13 cellular contexts compared by ENCODE assay signal in the genomic region with DNA sequence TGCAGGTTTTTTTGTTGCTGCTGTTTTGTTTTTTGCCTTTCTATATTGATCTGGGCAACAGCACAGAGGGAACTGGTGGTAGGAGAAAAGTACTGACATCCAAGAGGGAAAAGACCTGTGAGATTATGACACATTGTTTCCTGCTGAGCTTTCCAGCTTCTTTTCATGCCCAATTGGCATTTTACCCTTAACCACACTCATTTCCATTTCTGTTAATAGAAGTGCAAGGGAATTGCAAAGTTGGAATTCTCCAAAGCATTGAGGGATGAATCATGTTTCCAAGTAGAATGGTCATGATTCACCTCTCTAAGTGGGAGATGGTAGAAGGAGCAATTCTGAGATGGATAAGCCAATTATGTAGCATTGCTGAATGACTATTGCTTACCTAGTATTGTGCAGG.
DNase-seq lines count a peak whose midpoint lies in the region; FAIRE-seq and TF ChIP-seq lines count a peak whose summit lies in the region.
"Had no signal": no experiment of that assay in that cellular context is flagged by ENCODE, and none has a peak within 500 bp of the region (broad histone marks: within the 10 kb centered on the region; RNA-seq: fewer than 3 reads in every experiment).

No MANE protein-coding gene starts in this region.

- H2BK5ac ChIP-seq in trophoblast cell (ENCODE audit: low read depth, low read length, poor library complexity): no peak overlapping the region

- H3K4me3 Mint-ChIP-seq in activated T-helper 1 cell treated with anti-CD3 and anti-CD28 coated beads, Interleukin-12 subunit alpha, Interleukin-12 subunit beta, Interleukin-2, Interleukin-4 antibody, amounts not matched to agents 30 ng/mL and 10 ng/mL and 1 ng/mL, durations not matched to agents 14 hours and 24 hours and 36 hours: no peak overlapping the region

- H4K12ac ChIP-seq in trophoblast cell (ENCODE audit: low read depth, low read length): no peak overlapping the region

- FAIRE-seq in RCC 7860 (lab: Jason Lieb, UNC): peak; percentile 100
- FAIRE-seq: colon had no signal

- intact Hi-C loops in ovary (cut with DNase I): no loop called here
- intact Hi-C loops in activated T-helper 1 cell treated with anti-CD3 and anti-CD28 coated beads, Interleukin-12 subunit alpha, Interleukin-12 subunit beta, Interleukin-2, Interleukin-4 antibody, amounts not matched to agents 30 ng/mL and 10 ng/mL and 1 ng/mL, durations not matched to agents 14 hours and 24 hours and 36 hours (cut with micrococcal nuclease): no loop called here
- intact Hi-C loops in vagina (cut with DNase I): no loop called here

- H3K27me3 ChIP-seq in trophoblast cell (ENCODE audit: insufficient read depth, low read length): no peaks in the 10 kb centered on the region
- H3K27me3 ChIP-seq in ovary: no peaks in the 10 kb centered on the region
- no peaks in the 10 kb centered on the region for H3K27me3 ChIP-seq in vagina
- H3K27me3 ChIP-seq: thyroid gland had no signal

- no peak overlapping the region for H2AFZ ChIP-seq in trophoblast cell (ENCODE audit: insufficient read depth, low read length, poor library complexity)

- H3K4me3 ChIP-seq in fibroblast of mammary gland (ENCODE audit: control insufficient read depth, low read depth, low read length): no peak overlapping the region
- no peak overlapping the region for H3K4me3 ChIP-seq in trophoblast cell (ENCODE audit: low read depth, low read length)
- H3K4me3 ChIP-seq in ovary: no peak overlapping the region
- no peak overlapping the region for H3K4me3 ChIP-seq in vagina
- H3K4me3 ChIP-seq: thyroid gland had no signal

- no peak overlapping the region for H3K14ac ChIP-seq in trophoblast cell (ENCODE audit: low read length)

- no peak overlapping the region for H3K9ac ChIP-seq in trophoblast cell (ENCODE audit: low read length)

- no peak overlapping the region for H4K91ac ChIP-seq in trophoblast cell (ENCODE audit: low read depth, low read length)

- TF ChIP-seq CTCF in fibroblast of mammary gland (conservative IDR thresholded peaks at IDR 0.05; ENCODE audit: control insufficient read depth, insufficient read depth, low read depth, low read length) (no peak), ovary (IDR thresholded peaks at IDR 0.05) (no peak), vagina (IDR thresholded peaks at IDR 0.05) (no peak)

- no peaks in the 10 kb centered on the region for H3K27me3 Mint-ChIP-seq in activated T-helper 1 cell treated with anti-CD3 and anti-CD28 coated beads, Interleukin-12 subunit alpha, Interleukin-12 subunit beta, Interleukin-2, Interleukin-4 antibody, amounts not matched to agents 30 ng/mL and 10 ng/mL and 1 ng/mL, durations not matched to agents 14 hours and 24 hours and 36 hours (ENCODE audit: insufficient read depth)

- H3K79me1 ChIP-seq in trophoblast cell (ENCODE audit: low read length): no peaks in the 10 kb centered on the region

- H3K36me3 Mint-ChIP-seq in activated T-helper 1 cell treated with anti-CD3 and anti-CD28 coated beads, Interleukin-12 subunit alpha, Interleukin-12 subunit beta, Interleukin-2, Interleukin-4 antibody, amounts not matched to agents 30 ng/mL and 10 ng/mL and 1 ng/mL, durations not matched to agents 14 hours and 24 hours and 36 hours (ENCODE audit: low read depth): no peaks in the 10 kb centered on the region

- no peaks in the 10 kb centered on the region for H3K79me2 ChIP-seq in trophoblast cell (ENCODE audit: control insufficient read depth, insufficient read depth, low read length, poor library complexity)

- no peak overlapping the region for H3K4ac ChIP-seq in trophoblast cell (ENCODE audit: low read depth, low read length)

- H3K9me3 Mint-ChIP-seq in activated T-helper 1 cell treated with anti-CD3 and anti-CD28 coated beads, Interleukin-12 subunit alpha, Interleukin-12 subunit beta, Interleukin-2, Interleukin-4 antibody, amounts not matched to agents 30 ng/mL and 10 ng/mL and 1 ng/mL, durations not matched to agents 14 hours and 24 hours and 36 hours: peaks cover 8% of the 10 kb centered on the region

- no peak for TF ChIP-seq POLR2A in ovary (IDR thresholded peaks at IDR 0.05)
- no peak for TF ChIP-seq POLR2A in vagina (IDR thresholded peaks at IDR 0.05)

- no peaks in the 10 kb centered on the region for H3K4me1 Mint-ChIP-seq in activated T-helper 1 cell treated with anti-CD3 and anti-CD28 coated beads, Interleukin-12 subunit alpha, Interleukin-12 subunit beta, Interleukin-2, Interleukin-4 antibody, amounts not matched to agents 30 ng/mL and 10 ng/mL and 1 ng/mL, durations not matched to agents 14 hours and 24 hours and 36 hours (ENCODE audit: low read depth)

- no peak overlapping the region for H3K23ac ChIP-seq in trophoblast cell (ENCODE audit: low read length)

- DNase-seq in ELR (ENCODE audit: low read depth) (peak; percentile 83), RCC 7860 (ENCODE audit: low spot score) (peak; percentile 98), fibroblast of mammary gland (ENCODE audit: low read depth) (peak; percentile 92), trophoblast cell (peak; percentile 27 to 85), ovary (no peak), dedifferentiated amniotic fluid mesenchymal stem cell (ENCODE audit: extremely low spot score) (no peak), vagina (ENCODE audit: extremely low spot score in 2 of 2) (no peak)
- DNase-seq in activated T-helper 1 cell treated with anti-CD3 and anti-CD28 coated beads, Interleukin-12 subunit alpha, Interleukin-12 subunit beta, Interleukin-2, Interleukin-4 antibody, amounts not matched to agents 30 ng/mL and 10 ng/mL and 1 ng/mL, durations not matched to agents 14 hours and 24 hours and 36 hours (ENCODE audit: low spot score): no peak
- DNase-seq: NCI-H1694, occipital lobe, thyroid gland had no signal

- H2BK12ac ChIP-seq in trophoblast cell (ENCODE audit: low read length): no peak overlapping the region

- no peak overlapping the region for H3K27ac Mint-ChIP-seq in activated T-helper 1 cell treated with anti-CD3 and anti-CD28 coated beads, Interleukin-12 subunit alpha, Interleukin-12 subunit beta, Interleukin-2, Interleukin-4 antibody, amounts not matched to agents 30 ng/mL and 10 ng/mL and 1 ng/mL, durations not matched to agents 14 hours and 24 hours and 36 hours

- H3K18ac ChIP-seq in trophoblast cell (ENCODE audit: low read length): no peak overlapping the region

- no peak overlapping the region for H3K27ac ChIP-seq in trophoblast cell (ENCODE audit: low read depth, low read length)
- no peak overlapping the region for H3K27ac ChIP-seq in ovary
- H3K27ac ChIP-seq in vagina: no peak overlapping the region
- H3K27ac ChIP-seq: HL-60, thyroid gland had no signal

- H3K9me3 ChIP-seq in trophoblast cell (ENCODE audit: insufficient read depth, low read depth, low read length): no peaks in the 10 kb centered on the region
- no peaks in the 10 kb centered on the region for H3K9me3 ChIP-seq in ovary
- H3K9me3 ChIP-seq in vagina: no peaks in the 10 kb centered on the region
- H3K9me3 ChIP-seq: thyroid gland had no signal

- H3K36me3 ChIP-seq in trophoblast cell (ENCODE audit: control insufficient read depth in 1 of 2, insufficient read depth in 2 of 2, low read length in 2 of 2): no peaks in the 10 kb centered on the region
- no peaks in the 10 kb centered on the region for H3K36me3 ChIP-seq in ovary
- H3K36me3 ChIP-seq in vagina: no peaks in the 10 kb centered on the region
- H3K36me3 ChIP-seq: thyroid gland had no signal

- H2AK5ac ChIP-seq in trophoblast cell (ENCODE audit: low read length): no peak overlapping the region

- no peak overlapping the region for H4K8ac ChIP-seq in trophoblast cell (ENCODE audit: low read depth, low read length)

- no peak overlapping the region for H3K4me2 ChIP-seq in trophoblast cell (ENCODE audit: low read length)

- H3K4me1 ChIP-seq in trophoblast cell (ENCODE audit: control insufficient read depth in 1 of 2, insufficient read depth in 2 of 2, low read length in 2 of 2) (no peaks in the 10 kb centered on the region), ovary (ENCODE audit: insufficient read depth) (no peaks in the 10 kb centered on the region), vagina (no peaks in the 10 kb centered on the region)
- H3K4me1 ChIP-seq: thyroid gland had no signal

- TF ChIP-seq EP300 in ovary (IDR thresholded peaks at IDR 0.05): no peak

- H2BK120ac ChIP-seq in trophoblast cell (ENCODE audit: insufficient read depth, low read length, poor library complexity): no peak overlapping the region

Comparison
In these comparisons a context has a peak if more than half of its experiments do, and no peak if none do; other contexts are left out.
1. DNase-seq: peak in ELR (single experiment), RCC 7860 (single experiment), fibroblast of mammary gland (single experiment) and trophoblast cell (2 of 2); none in ovary (0 of 5), dedifferentiated amniotic fluid mesenchymal stem cell (single experiment), activated T-helper 1 cell treated with anti-CD3 and anti-CD28 coated beads, Interleukin-12 subunit alpha, Interleukin-12 subunit beta, Interleukin-2, Interleukin-4 antibody, amounts not matched to agents 30 ng/mL and 10 ng/mL and 1 ng/mL, durations not matched to agents 14 hours and 24 hours and 36 hours (single experiment) and vagina (0 of 2).